Comparison of ENCODE assay signal across 21 cellular contexts in genomic region chr4:179325181-179325580, GRCh38.
DNase-seq lines count a peak whose midpoint lies in the region; ATAC-seq, FAIRE-seq and TF ChIP-seq lines count a peak whose summit lies in the region.
"Had no signal": no experiment of that assay in that cellular context is flagged by ENCODE, and none has a peak within 500 bp of the region (broad histone marks: within the 10 kb centered on the region; RNA-seq: fewer than 3 reads in every experiment).

No MANE protein-coding gene starts in this region.

- H3K27ac Mint-ChIP-seq in astrocyte (ENCODE audit: unreplicated experiment), result peak overlapping the region; percentile 64
- H3K27ac Mint-ChIP-seq: B cell; CD4-positive, alpha-beta T cell; HFFc6 had no signal

- no peak overlapping the region for H3K4me3 ChIP-seq in astrocyte (ENCODE audit: insufficient read depth, low read depth, low read length)

- no peak for ATAC-seq in esophagus mucosa
- ATAC-seq in HG02840 (IDR thresholded peaks at IDR 0.05; ENCODE audit: low FRiP score, unreplicated experiment), result no peak

- no peak for TF ChIP-seq CTCF in astrocyte (IDR thresholded peaks at IDR 0.05; ENCODE audit: insufficient read depth, low read depth, low read length)

- H3K9me3 Mint-ChIP-seq in astrocyte (ENCODE audit: unreplicated experiment), result no peaks in the 10 kb centered on the region

- H2AFZ ChIP-seq in astrocyte (ENCODE audit: low read depth, low read length), result no peak overlapping the region

- no peak overlapping the region for H3K9ac ChIP-seq in astrocyte (ENCODE audit: low read length)

- FAIRE-seq in astrocyte (lab: Jason Lieb, UNC), result no peak
- FAIRE-seq: A204.1, GM12892, GM19239, H1 had no signal

- no peaks in the 10 kb centered on the region for H3K4me1 ChIP-seq in astrocyte (ENCODE audit: insufficient read depth, low read length)

- H3K79me2 ChIP-seq in astrocyte (ENCODE audit: insufficient read depth, low read length), result no peaks in the 10 kb centered on the region

- no peaks in the 10 kb centered on the region for H3K27me3 Mint-ChIP-seq in astrocyte (ENCODE audit: low read depth, unreplicated experiment)
- H3K27me3 Mint-ChIP-seq: B cell; CD4-positive, alpha-beta T cell had no signal

- H3K4me2 ChIP-seq in astrocyte (ENCODE audit: low read length), result no peak overlapping the region

- H3K36me3 ChIP-seq in astrocyte (ENCODE audit: insufficient read depth, low read length), result no peaks in the 10 kb centered on the region

- H4K20me1 ChIP-seq in astrocyte (ENCODE audit: insufficient read depth, low read length), result no peaks in the 10 kb centered on the region

- no peak overlapping the region for H3K27ac ChIP-seq in astrocyte (ENCODE audit: low read depth, low read length)
- H3K27ac ChIP-seq: HL-60 had no signal

- H3K4me1 Mint-ChIP-seq in astrocyte (ENCODE audit: low read depth, unreplicated experiment), result peaks cover 5% of the 10 kb centered on the region
- H3K4me1 Mint-ChIP-seq: B cell had no signal

- H3K9me3 ChIP-seq in astrocyte (ENCODE audit: insufficient read depth, low read depth, low read length), result no peaks in the 10 kb centered on the region

- no peaks in the 10 kb centered on the region for H3K27me3 ChIP-seq in astrocyte (ENCODE audit: insufficient read depth, low read length)

- DNase-seq in ELR (ENCODE audit: low read depth) (peak; percentile 73), MV-4-11 (lab: John Stamatoyannopoulos, UW) (peak; percentile 13), astrocyte (ENCODE audit: low read depth) (peak; percentile 49), iris pigment epithelial cell (ENCODE audit: low read depth) (peak; percentile 0)
- no peak for DNase-seq in activated CD4-positive, alpha-beta T cell treated with anti-CD3 and anti-CD28 coated beads, Interleukin-2, amount 50 U/mL, for 4 hours
- DNase-seq: C1 segment of cervical spinal cord; CD4-positive, alpha-beta T cell; DMS79; EL; GDM1; HCEC 1CT; HFFc6; IMR-90 had no signal

- no peak overlapping the region for H3K4me3 Mint-ChIP-seq in astrocyte (ENCODE audit: unreplicated experiment)
- H3K4me3 Mint-ChIP-seq: B cell; CD4-positive, alpha-beta T cell; HFFc6 had no signal

- no peaks in the 10 kb centered on the region for H3K36me3 Mint-ChIP-seq in astrocyte (ENCODE audit: low read depth, unreplicated experiment)

Comparison
In these comparisons a context has a peak if more than half of its experiments do, and no peak if none do; other contexts are left out.
1. DNase-seq: peak in ELR (single experiment), MV-4-11 (single experiment), astrocyte (single experiment) and iris pigment epithelial cell (single experiment); none in activated CD4-positive, alpha-beta T cell treated with anti-CD3 and anti-CD28 coated beads, Interleukin-2, amount 50 U/mL, for 4 hours (0 of 2).